1 cellular context compared by ENCODE assay signal in genomic region chr6:147709396-147710272, GRCh38.
TF ChIP-seq lines count a peak whose summit lies in the region.

No MANE protein-coding gene starts in this region.

TF ChIP-seq in HEK293, 187 proteins besides CTCF, POLR2A, EP300 and RAD21 (continued from another document):
- TF ChIP-seq, protein P1, sequence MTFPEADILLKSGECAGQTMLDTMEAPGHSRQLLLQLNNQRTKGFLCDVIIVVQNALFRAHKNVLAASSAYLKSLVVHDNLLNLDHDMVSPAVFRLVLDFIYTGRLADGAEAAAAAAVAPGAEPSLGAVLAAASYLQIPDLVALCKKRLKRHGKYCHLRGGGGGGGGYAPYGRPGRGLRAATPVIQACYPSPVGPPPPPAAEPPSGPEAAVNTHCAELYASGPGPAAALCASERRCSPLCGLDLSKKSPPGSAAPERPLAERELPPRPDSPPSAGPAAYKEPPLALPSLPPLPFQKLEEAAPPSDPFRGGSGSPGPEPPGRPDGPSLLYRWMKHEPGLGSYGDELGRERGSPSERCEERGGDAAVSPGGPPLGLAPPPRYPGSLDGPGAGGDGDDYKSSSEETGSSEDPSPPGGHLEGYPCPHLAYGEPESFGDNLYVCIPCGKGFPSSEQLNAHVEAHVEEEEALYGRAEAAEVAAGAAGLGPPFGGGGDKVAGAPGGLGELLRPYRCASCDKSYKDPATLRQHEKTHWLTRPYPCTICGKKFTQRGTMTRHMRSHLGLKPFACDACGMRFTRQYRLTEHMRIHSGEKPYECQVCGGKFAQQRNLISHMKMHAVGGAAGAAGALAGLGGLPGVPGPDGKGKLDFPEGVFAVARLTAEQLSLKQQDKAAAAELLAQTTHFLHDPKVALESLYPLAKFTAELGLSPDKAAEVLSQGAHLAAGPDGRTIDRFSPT (tag by site-specific recombination; IDR thresholded peaks at IDR 0.05), result peak; percentile 63
- TF ChIP-seq ZNF112 (tag by site-specific recombination; IDR thresholded peaks at IDR 0.05), result no peak
- TF ChIP-seq ZNF184 (tag by site-specific recombination; IDR thresholded peaks at IDR 0.05), result 0 out of 2 replicates have a peak, but pooled peaks have one; percentile 13
- peak; percentile 64 for TF ChIP-seq ZIC2 (tag by site-specific recombination; IDR thresholded peaks at IDR 0.05)
- TF ChIP-seq OVOL3 (tag by site-specific recombination; IDR thresholded peaks at IDR 0.05), result 0 out of 2 replicates have a peak, but pooled peaks have one; percentile 55
- no peak for TF ChIP-seq ZFP3 (tag by site-specific recombination; IDR thresholded peaks at IDR 0.05; ENCODE audit: low read depth)
- TF ChIP-seq ZNF521 (tag by site-specific recombination; IDR thresholded peaks at IDR 0.05), result no peak
- no peak; the same call in 1 of the 2 replicates for TF ChIP-seq KLF10 (tag by site-specific recombination; IDR thresholded peaks at IDR 0.05)
- TF ChIP-seq ZNF350 (tag by site-specific recombination; IDR thresholded peaks at IDR 0.05), result no peak
- TF ChIP-seq ZEB2 (tag by site-specific recombination; IDR thresholded peaks at IDR 0.05), result no peak
- no peak for TF ChIP-seq ZNF146 (tag by site-specific recombination; IDR thresholded peaks at IDR 0.05)
- no peak for TF ChIP-seq ZNF174 (tag by site-specific recombination; IDR thresholded peaks at IDR 0.05)
- no peak for TF ChIP-seq KLF16 (tag by site-specific recombination; IDR thresholded peaks at IDR 0.05)
- TF ChIP-seq ZNF514 (tag by site-specific recombination; IDR thresholded peaks at IDR 0.05), result no peak
- TF ChIP-seq ZFP41 (tag by site-specific recombination; IDR thresholded peaks at IDR 0.05; ENCODE audit: borderline replicate concordance), result no peak
- peak; percentile 49 for TF ChIP-seq ZNF623 (tag by site-specific recombination; IDR thresholded peaks at IDR 0.05)
- no peak for TF ChIP-seq ZNF555 (tag by site-specific recombination; conservative IDR thresholded peaks at IDR 0.05)
- no peak for TF ChIP-seq WT1 (tag by site-specific recombination; IDR thresholded peaks at IDR 0.05)
- TF ChIP-seq, protein P2, sequence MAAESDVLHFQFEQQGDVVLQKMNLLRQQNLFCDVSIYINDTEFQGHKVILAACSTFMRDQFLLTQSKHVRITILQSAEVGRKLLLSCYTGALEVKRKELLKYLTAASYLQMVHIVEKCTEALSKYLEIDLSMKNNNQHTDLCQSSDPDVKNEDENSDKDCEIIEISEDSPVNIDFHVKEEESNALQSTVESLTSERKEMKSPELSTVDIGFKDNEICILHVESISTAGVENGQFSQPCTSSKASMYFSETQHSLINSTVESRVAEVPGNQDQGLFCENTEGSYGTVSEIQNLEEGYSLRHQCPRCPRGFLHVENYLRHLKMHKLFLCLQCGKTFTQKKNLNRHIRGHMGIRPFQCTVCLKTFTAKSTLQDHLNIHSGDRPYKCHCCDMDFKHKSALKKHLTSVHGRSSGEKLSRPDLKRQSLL (tag by site-specific recombination; IDR thresholded peaks at IDR 0.05), result no peak
- TF ChIP-seq, protein P3, sequence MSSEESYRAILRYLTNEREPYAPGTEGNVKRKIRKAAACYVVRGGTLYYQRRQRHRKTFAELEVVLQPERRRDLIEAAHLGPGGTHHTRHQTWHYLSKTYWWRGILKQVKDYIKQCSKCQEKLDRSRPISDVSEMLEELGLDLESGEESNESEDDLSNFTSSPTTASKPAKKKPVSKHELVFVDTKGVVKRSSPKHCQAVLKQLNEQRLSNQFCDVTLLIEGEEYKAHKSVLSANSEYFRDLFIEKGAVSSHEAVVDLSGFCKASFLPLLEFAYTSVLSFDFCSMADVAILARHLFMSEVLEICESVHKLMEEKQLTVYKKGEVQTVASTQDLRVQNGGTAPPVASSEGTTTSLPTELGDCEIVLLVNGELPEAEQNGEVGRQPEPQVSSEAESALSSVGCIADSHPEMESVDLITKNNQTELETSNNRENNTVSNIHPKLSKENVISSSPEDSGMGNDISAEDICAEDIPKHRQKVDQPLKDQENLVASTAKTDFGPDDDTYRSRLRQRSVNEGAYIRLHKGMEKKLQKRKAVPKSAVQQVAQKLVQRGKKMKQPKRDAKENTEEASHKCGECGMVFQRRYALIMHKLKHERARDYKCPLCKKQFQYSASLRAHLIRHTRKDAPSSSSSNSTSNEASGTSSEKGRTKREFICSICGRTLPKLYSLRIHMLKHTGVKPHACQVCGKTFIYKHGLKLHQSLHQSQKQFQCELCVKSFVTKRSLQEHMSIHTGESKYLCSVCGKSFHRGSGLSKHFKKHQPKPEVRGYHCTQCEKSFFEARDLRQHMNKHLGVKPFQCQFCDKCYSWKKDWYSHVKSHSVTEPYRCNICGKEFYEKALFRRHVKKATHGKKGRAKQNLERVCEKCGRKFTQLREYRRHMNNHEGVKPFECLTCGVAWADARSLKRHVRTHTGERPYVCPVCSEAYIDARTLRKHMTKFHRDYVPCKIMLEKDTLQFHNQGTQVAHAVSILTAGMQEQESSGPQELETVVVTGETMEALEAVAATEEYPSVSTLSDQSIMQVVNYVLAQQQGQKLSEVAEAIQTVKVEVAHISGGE (tag by site-specific recombination; conservative IDR thresholded peaks at IDR 0.05; ENCODE audit: low read depth), result no peak
- no peak for TF ChIP-seq ZNF155 (tag by site-specific recombination; IDR thresholded peaks at IDR 0.05)
- no peak for TF ChIP-seq ZNF2 (tag by site-specific recombination; IDR thresholded peaks at IDR 0.05)
- no peak for TF ChIP-seq KLF9 (tag by site-specific recombination; IDR thresholded peaks at IDR 0.05; ENCODE audit: low read depth)
- no peak for TF ChIP-seq ZNF654 (tag by site-specific recombination; IDR thresholded peaks at IDR 0.05; ENCODE audit: low read depth)
- TF ChIP-seq ZNF660 (tag by site-specific recombination; IDR thresholded peaks at IDR 0.05), result no peak
- no peak for TF ChIP-seq SP3 (tag by site-specific recombination; IDR thresholded peaks at IDR 0.05)
- TF ChIP-seq RBAK (tag by site-specific recombination; IDR thresholded peaks at IDR 0.05), result no peak
- TF ChIP-seq ZNF398 (tag by site-specific recombination; IDR thresholded peaks at IDR 0.05), result no peak
